Comparison of ENCODE assay signal across 1 cellular context in the genomic region with DNA sequence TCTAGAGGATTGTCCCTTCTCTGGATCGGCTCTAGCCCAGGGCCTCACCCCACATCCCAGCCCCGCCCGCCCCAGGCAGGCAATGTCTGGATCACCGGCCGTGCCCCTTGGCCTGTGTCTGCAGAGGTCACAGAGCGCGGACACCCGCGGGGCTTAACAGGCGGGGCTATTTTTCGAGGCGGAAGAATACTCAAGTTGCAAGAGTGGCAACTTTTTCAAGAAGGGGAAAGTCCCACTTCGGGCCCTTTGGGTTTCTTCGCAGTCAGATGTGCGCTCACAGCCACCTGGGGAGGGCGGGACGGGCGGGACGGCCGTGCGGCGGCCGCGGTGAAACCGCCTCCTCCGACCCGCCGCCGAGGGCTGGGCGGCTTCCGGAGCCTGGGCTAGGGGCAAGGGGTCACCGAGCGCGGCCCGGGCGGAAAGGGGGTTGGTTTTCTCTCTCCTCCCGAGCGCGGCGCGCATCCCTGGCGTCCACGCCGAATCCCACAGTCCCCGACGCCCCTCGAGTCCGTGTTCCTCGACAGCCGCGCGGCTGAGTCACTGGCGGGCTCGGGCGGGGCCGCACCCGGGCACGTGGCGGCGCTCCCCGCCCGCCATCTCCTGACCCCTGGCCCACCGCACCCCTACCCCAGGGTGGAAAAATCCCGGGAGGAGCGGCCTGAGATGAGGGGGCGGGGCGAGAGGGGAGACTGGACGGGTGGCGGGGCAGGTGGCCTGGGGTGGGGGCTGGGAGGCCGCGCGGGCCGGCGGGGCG.
TF ChIP-seq lines count a peak whose summit lies in the region.

No MANE protein-coding gene starts in this region.

TF ChIP-seq in HepG2, 621 proteins besides CTCF, POLR2A, EP300 and RAD21 (continued from another document and continues in another):
- TF ChIP-seq, protein P1, sequence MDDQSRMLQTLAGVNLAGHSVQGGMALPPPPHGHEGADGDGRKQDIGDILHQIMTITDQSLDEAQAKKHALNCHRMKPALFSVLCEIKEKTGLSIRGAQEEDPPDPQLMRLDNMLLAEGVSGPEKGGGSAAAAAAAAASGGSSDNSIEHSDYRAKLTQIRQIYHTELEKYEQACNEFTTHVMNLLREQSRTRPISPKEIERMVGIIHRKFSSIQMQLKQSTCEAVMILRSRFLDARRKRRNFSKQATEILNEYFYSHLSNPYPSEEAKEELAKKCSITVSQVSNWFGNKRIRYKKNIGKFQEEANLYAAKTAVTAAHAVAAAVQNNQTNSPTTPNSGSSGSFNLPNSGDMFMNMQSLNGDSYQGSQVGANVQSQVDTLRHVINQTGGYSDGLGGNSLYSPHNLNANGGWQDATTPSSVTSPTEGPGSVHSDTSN (CRISPR knock-in tag; IDR thresholded peaks at IDR 0.05; ENCODE audit: borderline replicate concordance): no peak
- TF ChIP-seq NFE2L2 (IDR thresholded peaks at IDR 0.05; ENCODE audit: low read length): no peak
- TF ChIP-seq NAIF1 (CRISPR knock-in tag; IDR thresholded peaks at IDR 0.05; ENCODE audit: borderline replicate concordance): no peak; the same call in 1 of the 2 replicates
- TF ChIP-seq SUZ12 (IDR thresholded peaks at IDR 0.05; ENCODE audit: low read depth, low read length): no peak
- no peak for TF ChIP-seq PCBP1 (IDR thresholded peaks at IDR 0.05; ENCODE audit: borderline replicate concordance, low read depth, low read length)
- TF ChIP-seq, protein P2, sequence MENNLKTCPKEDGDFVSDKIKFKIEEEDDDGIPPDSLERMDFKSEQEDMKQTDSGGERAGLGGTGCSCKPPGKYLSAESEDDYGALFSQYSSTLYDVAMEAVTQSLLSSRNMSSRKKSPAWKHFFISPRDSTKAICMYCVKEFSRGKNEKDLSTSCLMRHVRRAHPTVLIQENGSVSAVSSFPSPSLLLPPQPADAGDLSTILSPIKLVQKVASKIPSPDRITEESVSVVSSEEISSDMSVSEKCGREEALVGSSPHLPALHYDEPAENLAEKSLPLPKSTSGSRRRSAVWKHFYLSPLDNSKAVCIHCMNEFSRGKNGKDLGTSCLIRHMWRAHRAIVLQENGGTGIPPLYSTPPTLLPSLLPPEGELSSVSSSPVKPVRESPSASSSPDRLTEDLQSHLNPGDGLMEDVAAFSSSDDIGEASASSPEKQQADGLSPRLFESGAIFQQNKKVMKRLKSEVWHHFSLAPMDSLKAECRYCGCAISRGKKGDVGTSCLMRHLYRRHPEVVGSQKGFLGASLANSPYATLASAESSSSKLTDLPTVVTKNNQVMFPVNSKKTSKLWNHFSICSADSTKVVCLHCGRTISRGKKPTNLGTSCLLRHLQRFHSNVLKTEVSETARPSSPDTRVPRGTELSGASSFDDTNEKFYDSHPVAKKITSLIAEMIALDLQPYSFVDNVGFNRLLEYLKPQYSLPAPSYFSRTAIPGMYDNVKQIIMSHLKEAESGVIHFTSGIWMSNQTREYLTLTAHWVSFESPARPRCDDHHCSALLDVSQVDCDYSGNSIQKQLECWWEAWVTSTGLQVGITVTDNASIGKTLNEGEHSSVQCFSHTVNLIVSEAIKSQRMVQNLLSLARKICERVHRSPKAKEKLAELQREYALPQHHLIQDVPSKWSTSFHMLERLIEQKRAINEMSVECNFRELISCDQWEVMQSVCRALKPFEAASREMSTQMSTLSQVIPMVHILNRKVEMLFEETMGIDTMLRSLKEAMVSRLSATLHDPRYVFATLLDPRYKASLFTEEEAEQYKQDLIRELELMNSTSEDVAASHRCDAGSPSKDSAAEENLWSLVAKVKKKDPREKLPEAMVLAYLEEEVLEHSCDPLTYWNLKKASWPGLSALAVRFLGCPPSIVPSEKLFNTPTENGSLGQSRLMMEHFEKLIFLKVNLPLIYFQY (CRISPR knock-in tag; IDR thresholded peaks at IDR 0.05; ENCODE audit: borderline replicate concordance): no peak
- TF ChIP-seq TBP (CRISPR knock-in tag; IDR thresholded peaks at IDR 0.05): no peak
- no peak for TF ChIP-seq ZNF510 (CRISPR knock-in tag; IDR thresholded peaks at IDR 0.05; ENCODE audit: low read depth)
- peak; percentile 68; the same call in 1 of the 2 replicates for TF ChIP-seq ZNF232 (CRISPR knock-in tag; IDR thresholded peaks at IDR 0.05; ENCODE audit: borderline replicate concordance)
- no peak for TF ChIP-seq MIER3 (CRISPR knock-in tag; IDR thresholded peaks at IDR 0.05; ENCODE audit: borderline replicate concordance)
- TF ChIP-seq ETV5 (CRISPR knock-in tag; IDR thresholded peaks at IDR 0.05; ENCODE audit: borderline replicate concordance): peak; percentile 71
- no peak for TF ChIP-seq ARHGAP35 (CRISPR knock-in tag; IDR thresholded peaks at IDR 0.05; ENCODE audit: borderline replicate concordance)
- TF ChIP-seq, protein P3, sequence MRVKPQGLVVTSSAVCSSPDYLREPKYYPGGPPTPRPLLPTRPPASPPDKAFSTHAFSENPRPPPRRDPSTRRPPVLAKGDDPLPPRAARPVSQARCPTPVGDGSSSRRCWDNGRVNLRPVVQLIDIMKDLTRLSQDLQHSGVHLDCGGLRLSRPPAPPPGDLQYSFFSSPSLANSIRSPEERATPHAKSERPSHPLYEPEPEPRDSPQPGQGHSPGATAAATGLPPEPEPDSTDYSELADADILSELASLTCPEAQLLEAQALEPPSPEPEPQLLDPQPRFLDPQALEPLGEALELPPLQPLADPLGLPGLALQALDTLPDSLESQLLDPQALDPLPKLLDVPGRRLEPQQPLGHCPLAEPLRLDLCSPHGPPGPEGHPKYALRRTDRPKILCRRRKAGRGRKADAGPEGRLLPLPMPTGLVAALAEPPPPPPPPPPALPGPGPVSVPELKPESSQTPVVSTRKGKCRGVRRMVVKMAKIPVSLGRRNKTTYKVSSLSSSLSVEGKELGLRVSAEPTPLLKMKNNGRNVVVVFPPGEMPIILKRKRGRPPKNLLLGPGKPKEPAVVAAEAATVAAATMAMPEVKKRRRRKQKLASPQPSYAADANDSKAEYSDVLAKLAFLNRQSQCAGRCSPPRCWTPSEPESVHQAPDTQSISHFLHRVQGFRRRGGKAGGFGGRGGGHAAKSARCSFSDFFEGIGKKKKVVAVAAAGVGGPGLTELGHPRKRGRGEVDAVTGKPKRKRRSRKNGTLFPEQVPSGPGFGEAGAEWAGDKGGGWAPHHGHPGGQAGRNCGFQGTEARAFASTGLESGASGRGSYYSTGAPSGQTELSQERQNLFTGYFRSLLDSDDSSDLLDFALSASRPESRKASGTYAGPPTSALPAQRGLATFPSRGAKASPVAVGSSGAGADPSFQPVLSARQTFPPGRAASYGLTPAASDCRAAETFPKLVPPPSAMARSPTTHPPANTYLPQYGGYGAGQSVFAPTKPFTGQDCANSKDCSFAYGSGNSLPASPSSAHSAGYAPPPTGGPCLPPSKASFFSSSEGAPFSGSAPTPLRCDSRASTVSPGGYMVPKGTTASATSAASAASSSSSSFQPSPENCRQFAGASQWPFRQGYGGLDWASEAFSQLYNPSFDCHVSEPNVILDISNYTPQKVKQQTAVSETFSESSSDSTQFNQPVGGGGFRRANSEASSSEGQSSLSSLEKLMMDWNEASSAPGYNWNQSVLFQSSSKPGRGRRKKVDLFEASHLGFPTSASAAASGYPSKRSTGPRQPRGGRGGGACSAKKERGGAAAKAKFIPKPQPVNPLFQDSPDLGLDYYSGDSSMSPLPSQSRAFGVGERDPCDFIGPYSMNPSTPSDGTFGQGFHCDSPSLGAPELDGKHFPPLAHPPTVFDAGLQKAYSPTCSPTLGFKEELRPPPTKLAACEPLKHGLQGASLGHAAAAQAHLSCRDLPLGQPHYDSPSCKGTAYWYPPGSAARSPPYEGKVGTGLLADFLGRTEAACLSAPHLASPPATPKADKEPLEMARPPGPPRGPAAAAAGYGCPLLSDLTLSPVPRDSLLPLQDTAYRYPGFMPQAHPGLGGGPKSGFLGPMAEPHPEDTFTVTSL (CRISPR knock-in tag; IDR thresholded peaks at IDR 0.05; ENCODE audit: borderline replicate concordance): no peak
- TF ChIP-seq, protein P4, sequence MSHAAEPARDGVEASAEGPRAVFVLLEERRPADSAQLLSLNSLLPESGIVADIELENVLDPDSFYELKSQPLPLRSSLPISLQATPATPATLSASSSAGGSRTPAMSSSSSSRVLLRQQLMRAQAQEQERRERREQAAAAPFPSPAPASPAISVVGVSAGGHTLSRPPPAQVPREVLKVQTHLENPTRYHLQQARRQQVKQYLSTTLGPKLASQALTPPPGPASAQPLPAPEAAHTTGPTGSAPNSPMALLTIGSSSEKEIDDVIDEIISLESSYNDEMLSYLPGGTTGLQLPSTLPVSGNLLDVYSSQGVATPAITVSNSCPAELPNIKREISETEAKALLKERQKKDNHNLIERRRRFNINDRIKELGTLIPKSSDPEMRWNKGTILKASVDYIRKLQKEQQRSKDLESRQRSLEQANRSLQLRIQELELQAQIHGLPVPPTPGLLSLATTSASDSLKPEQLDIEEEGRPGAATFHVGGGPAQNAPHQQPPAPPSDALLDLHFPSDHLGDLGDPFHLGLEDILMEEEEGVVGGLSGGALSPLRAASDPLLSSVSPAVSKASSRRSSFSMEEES (CRISPR knock-in tag; IDR thresholded peaks at IDR 0.05): no peak; the same call in 1 of the 2 replicates
- TF ChIP-seq ZNF841 (CRISPR knock-in tag; IDR thresholded peaks at IDR 0.05; ENCODE audit: borderline replicate concordance): peak; percentile 30; the same call in 1 of the 2 replicates
- no peak for TF ChIP-seq MTA3 (CRISPR knock-in tag; IDR thresholded peaks at IDR 0.05)
- TF ChIP-seq SALL1 (CRISPR knock-in tag; IDR thresholded peaks at IDR 0.05): peak; percentile 69
- no peak for TF ChIP-seq ISL2 (CRISPR knock-in tag; IDR thresholded peaks at IDR 0.05)
- no peak for TF ChIP-seq MEF2D (CRISPR knock-in tag; IDR thresholded peaks at IDR 0.05)
- TF ChIP-seq, protein P5, sequence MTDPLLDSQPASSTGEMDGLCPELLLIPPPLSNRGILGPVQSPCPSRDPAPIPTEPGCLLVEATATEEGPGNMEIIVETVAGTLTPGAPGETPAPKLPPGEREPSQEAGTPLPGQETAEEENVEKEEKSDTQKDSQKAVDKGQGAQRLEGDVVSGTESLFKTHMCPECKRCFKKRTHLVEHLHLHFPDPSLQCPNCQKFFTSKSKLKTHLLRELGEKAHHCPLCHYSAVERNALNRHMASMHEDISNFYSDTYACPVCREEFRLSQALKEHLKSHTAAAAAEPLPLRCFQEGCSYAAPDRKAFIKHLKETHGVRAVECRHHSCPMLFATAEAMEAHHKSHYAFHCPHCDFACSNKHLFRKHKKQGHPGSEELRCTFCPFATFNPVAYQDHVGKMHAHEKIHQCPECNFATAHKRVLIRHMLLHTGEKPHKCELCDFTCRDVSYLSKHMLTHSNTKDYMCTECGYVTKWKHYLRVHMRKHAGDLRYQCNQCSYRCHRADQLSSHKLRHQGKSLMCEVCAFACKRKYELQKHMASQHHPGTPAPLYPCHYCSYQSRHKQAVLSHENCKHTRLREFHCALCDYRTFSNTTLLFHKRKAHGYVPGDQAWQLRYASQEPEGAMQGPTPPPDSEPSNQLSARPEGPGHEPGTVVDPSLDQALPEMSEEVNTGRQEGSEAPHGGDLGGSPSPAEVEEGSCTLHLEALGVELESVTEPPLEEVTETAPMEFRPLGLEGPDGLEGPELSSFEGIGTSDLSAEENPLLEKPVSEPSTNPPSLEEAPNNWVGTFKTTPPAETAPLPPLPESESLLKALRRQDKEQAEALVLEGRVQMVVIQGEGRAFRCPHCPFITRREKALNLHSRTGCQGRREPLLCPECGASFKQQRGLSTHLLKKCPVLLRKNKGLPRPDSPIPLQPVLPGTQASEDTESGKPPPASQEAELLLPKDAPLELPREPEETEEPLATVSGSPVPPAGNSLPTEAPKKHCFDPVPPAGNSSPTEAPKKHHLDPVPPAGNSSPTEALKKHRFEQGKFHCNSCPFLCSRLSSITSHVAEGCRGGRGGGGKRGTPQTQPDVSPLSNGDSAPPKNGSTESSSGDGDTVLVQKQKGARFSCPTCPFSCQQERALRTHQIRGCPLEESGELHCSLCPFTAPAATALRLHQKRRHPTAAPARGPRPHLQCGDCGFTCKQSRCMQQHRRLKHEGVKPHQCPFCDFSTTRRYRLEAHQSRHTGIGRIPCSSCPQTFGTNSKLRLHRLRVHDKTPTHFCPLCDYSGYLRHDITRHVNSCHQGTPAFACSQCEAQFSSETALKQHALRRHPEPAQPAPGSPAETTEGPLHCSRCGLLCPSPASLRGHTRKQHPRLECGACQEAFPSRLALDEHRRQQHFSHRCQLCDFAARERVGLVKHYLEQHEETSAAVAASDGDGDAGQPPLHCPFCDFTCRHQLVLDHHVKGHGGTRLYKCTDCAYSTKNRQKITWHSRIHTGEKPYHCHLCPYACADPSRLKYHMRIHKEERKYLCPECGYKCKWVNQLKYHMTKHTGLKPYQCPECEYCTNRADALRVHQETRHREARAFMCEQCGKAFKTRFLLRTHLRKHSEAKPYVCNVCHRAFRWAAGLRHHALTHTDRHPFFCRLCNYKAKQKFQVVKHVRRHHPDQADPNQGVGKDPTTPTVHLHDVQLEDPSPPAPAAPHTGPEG (CRISPR knock-in tag; IDR thresholded peaks at IDR 0.05): no peak
- TF ChIP-seq, protein P6, sequence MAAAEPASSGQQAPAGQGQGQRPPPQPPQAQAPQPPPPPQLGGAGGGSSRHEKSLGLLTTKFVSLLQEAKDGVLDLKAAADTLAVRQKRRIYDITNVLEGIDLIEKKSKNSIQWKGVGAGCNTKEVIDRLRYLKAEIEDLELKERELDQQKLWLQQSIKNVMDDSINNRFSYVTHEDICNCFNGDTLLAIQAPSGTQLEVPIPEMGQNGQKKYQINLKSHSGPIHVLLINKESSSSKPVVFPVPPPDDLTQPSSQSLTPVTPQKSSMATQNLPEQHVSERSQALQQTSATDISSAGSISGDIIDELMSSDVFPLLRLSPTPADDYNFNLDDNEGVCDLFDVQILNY (CRISPR knock-in tag; conservative IDR thresholded peaks at IDR 0.05): peak; percentile 14; the same call in 1 of the 2 replicates
- no peak for TF ChIP-seq ZNF550 (CRISPR knock-in tag; IDR thresholded peaks at IDR 0.05; ENCODE audit: borderline replicate concordance)
- no peak for TF ChIP-seq ATF1 (CRISPR knock-in tag; IDR thresholded peaks at IDR 0.05)
- no peak for TF ChIP-seq CREM (IDR thresholded peaks at IDR 0.05)
- TF ChIP-seq CREM (CRISPR knock-in tag; IDR thresholded peaks at IDR 0.05): no peak
- 0 out of 2 replicates have a peak, but pooled peaks have one; percentile 39 for TF ChIP-seq ZNF274 (CRISPR knock-in tag; IDR thresholded peaks at IDR 0.05)
- TF ChIP-seq MIXL1 (CRISPR knock-in tag; IDR thresholded peaks at IDR 0.05): no peak
- 0 out of 2 replicates have a peak, but pooled peaks have one; percentile 14 for TF ChIP-seq NFYC (CRISPR knock-in tag; IDR thresholded peaks at IDR 0.05)
- TF ChIP-seq, protein P7, sequence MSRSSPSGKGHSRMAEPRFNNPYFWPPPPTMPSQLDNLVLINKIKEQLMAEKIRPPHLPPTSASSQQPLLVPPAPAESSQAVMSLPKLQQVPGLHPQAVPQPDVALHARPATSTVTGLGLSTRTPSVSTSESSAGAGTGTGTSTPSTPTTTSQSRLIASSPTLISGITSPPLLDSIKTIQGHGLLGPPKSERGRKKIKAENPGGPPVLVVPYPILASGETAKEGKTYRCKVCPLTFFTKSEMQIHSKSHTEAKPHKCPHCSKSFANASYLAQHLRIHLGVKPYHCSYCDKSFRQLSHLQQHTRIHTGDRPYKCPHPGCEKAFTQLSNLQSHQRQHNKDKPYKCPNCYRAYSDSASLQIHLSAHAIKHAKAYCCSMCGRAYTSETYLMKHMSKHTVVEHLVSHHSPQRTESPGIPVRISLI (CRISPR knock-in tag; IDR thresholded peaks at IDR 0.05; ENCODE audit: borderline replicate concordance): no peak
- peak; percentile 81; the same call in 1 of the 2 replicates for TF ChIP-seq KDM5B (CRISPR knock-in tag; IDR thresholded peaks at IDR 0.05; ENCODE audit: borderline replicate concordance)
- TF ChIP-seq, protein P8, sequence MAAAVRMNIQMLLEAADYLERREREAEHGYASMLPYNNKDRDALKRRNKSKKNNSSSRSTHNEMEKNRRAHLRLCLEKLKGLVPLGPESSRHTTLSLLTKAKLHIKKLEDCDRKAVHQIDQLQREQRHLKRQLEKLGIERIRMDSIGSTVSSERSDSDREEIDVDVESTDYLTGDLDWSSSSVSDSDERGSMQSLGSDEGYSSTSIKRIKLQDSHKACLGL (CRISPR knock-in tag; IDR thresholded peaks at IDR 0.05): peak; percentile 70
- 0 out of 2 replicates have a peak, but pooled peaks have one; percentile 10 for TF ChIP-seq REPIN1 (CRISPR knock-in tag; IDR thresholded peaks at IDR 0.05; ENCODE audit: borderline replicate concordance, low read depth)
